In the genomic region with DNA sequence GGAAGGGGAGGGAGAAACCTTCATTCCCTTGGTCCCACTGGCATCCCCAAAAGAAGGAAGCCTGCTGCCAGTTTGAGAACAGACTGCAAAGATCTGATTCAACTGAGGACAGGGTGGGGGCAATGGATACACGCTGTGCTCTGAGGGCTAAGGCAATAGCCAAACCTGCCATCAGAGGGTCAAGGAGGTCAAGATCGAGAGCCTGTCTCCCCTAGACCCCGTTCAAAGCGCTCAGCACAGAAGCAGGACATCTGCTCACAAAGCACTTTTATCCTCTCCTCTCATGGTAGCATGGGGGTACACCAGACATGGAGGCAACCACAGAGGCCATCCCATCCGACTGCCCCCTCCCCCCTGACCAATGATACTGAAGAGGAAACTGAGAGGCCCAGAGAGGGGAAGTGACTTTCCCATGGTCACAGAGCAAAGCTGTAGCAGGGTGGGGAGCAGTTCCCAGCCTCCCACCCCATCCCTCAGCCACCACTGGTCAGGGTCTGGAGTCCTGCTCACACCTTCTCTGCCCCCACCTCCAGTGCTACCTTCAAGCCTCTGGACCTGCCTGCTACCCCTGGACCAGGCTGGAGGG, we compare ENCODE assay signal across 1 cellular context.
TF ChIP-seq lines count a peak whose summit lies in the region.

No MANE protein-coding gene starts in this region.

TF ChIP-seq in HepG2, 621 proteins besides CTCF, POLR2A, EP300 and RAD21:
- TF ChIP-seq, protein P1, sequence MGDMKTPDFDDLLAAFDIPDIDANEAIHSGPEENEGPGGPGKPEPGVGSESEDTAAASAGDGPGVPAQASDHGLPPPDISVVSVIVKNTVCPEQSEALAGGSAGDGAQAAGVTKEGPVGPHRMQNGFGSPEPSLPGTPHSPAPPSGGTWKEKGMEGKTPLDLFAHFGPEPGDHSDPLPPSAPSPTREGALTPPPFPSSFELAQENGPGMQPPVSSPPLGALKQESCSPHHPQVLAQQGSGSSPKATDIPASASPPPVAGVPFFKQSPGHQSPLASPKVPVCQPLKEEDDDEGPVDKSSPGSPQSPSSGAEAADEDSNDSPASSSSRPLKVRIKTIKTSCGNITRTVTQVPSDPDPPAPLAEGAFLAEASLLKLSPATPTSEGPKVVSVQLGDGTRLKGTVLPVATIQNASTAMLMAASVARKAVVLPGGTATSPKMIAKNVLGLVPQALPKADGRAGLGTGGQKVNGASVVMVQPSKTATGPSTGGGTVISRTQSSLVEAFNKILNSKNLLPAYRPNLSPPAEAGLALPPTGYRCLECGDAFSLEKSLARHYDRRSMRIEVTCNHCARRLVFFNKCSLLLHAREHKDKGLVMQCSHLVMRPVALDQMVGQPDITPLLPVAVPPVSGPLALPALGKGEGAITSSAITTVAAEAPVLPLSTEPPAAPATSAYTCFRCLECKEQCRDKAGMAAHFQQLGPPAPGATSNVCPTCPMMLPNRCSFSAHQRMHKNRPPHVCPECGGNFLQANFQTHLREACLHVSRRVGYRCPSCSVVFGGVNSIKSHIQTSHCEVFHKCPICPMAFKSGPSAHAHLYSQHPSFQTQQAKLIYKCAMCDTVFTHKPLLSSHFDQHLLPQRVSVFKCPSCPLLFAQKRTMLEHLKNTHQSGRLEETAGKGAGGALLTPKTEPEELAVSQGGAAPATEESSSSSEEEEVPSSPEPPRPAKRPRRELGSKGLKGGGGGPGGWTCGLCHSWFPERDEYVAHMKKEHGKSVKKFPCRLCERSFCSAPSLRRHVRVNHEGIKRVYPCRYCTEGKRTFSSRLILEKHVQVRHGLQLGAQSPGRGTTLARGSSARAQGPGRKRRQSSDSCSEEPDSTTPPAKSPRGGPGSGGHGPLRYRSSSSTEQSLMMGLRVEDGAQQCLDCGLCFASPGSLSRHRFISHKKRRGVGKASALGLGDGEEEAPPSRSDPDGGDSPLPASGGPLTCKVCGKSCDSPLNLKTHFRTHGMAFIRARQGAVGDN (CRISPR knock-in tag; IDR thresholded peaks at IDR 0.05), result 0 out of 2 replicates have a peak, but pooled peaks have one; percentile 10
- TF ChIP-seq ZNF768 (CRISPR knock-in tag; IDR thresholded peaks at IDR 0.05) (peak; percentile 86), BHLHE40 (IDR thresholded peaks at IDR 0.05; ENCODE audit: low read length) (no peak), POLR2AphosphoS5 (IDR thresholded peaks at IDR 0.05; ENCODE audit: low read depth, low read length) (no peak), SMAD9 (CRISPR knock-in tag; IDR thresholded peaks at IDR 0.05) (no peak), ZBTB8A (CRISPR knock-in tag; IDR thresholded peaks at IDR 0.05; ENCODE audit: borderline replicate concordance, low read depth) (no peak), ZZZ3 (CRISPR knock-in tag; IDR thresholded peaks at IDR 0.05; ENCODE audit: borderline replicate concordance) (no peak), ZFP37 (CRISPR knock-in tag; IDR thresholded peaks at IDR 0.05; ENCODE audit: borderline replicate concordance) (no peak), NCOA2 (CRISPR knock-in tag; IDR thresholded peaks at IDR 0.05) (no peak), EHMT2 (IDR thresholded peaks at IDR 0.05; ENCODE audit: borderline replicate concordance, low read depth, low read length) (no peak)
- TF ChIP-seq, protein P2, sequence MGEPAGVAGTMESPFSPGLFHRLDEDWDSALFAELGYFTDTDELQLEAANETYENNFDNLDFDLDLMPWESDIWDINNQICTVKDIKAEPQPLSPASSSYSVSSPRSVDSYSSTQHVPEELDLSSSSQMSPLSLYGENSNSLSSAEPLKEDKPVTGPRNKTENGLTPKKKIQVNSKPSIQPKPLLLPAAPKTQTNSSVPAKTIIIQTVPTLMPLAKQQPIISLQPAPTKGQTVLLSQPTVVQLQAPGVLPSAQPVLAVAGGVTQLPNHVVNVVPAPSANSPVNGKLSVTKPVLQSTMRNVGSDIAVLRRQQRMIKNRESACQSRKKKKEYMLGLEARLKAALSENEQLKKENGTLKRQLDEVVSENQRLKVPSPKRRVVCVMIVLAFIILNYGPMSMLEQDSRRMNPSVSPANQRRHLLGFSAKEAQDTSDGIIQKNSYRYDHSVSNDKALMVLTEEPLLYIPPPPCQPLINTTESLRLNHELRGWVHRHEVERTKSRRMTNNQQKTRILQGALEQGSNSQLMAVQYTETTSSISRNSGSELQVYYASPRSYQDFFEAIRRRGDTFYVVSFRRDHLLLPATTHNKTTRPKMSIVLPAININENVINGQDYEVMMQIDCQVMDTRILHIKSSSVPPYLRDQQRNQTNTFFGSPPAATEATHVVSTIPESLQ (CRISPR knock-in tag; conservative IDR thresholded peaks at IDR 0.05), result no peak
- TF ChIP-seq, protein P3, sequence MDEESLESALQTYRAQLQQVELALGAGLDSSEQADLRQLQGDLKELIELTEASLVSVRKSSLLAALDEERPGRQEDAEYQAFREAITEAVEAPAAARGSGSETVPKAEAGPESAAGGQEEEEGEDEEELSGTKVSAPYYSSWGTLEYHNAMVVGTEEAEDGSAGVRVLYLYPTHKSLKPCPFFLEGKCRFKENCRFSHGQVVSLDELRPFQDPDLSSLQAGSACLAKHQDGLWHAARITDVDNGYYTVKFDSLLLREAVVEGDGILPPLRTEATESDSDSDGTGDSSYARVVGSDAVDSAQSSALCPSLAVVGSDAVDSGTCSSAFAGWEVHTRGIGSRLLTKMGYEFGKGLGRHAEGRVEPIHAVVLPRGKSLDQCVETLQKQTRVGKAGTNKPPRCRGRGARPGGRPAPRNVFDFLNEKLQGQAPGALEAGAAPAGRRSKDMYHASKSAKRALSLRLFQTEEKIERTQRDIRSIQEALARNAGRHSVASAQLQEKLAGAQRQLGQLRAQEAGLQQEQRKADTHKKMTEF (CRISPR knock-in tag; IDR thresholded peaks at IDR 0.05), result no peak
- TF ChIP-seq, protein P4, sequence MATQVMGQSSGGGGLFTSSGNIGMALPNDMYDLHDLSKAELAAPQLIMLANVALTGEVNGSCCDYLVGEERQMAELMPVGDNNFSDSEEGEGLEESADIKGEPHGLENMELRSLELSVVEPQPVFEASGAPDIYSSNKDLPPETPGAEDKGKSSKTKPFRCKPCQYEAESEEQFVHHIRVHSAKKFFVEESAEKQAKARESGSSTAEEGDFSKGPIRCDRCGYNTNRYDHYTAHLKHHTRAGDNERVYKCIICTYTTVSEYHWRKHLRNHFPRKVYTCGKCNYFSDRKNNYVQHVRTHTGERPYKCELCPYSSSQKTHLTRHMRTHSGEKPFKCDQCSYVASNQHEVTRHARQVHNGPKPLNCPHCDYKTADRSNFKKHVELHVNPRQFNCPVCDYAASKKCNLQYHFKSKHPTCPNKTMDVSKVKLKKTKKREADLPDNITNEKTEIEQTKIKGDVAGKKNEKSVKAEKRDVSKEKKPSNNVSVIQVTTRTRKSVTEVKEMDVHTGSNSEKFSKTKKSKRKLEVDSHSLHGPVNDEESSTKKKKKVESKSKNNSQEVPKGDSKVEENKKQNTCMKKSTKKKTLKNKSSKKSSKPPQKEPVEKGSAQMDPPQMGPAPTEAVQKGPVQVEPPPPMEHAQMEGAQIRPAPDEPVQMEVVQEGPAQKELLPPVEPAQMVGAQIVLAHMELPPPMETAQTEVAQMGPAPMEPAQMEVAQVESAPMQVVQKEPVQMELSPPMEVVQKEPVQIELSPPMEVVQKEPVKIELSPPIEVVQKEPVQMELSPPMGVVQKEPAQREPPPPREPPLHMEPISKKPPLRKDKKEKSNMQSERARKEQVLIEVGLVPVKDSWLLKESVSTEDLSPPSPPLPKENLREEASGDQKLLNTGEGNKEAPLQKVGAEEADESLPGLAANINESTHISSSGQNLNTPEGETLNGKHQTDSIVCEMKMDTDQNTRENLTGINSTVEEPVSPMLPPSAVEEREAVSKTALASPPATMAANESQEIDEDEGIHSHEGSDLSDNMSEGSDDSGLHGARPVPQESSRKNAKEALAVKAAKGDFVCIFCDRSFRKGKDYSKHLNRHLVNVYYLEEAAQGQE (IDR thresholded peaks at IDR 0.05; ENCODE audit: borderline replicate concordance in 1 of 2, low read depth in 1 of 2, low read length in 2 of 2), result no peak
- TF ChIP-seq, protein P5, sequence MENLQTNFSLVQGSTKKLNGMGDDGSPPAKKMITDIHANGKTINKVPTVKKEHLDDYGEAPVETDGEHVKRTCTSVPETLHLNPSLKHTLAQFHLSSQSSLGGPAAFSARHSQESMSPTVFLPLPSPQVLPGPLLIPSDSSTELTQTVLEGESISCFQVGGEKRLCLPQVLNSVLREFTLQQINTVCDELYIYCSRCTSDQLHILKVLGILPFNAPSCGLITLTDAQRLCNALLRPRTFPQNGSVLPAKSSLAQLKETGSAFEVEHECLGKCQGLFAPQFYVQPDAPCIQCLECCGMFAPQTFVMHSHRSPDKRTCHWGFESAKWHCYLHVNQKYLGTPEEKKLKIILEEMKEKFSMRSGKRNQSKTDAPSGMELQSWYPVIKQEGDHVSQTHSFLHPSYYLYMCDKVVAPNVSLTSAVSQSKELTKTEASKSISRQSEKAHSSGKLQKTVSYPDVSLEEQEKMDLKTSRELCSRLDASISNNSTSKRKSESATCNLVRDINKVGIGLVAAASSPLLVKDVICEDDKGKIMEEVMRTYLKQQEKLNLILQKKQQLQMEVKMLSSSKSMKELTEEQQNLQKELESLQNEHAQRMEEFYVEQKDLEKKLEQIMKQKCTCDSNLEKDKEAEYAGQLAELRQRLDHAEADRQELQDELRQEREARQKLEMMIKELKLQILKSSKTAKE (CRISPR knock-in tag; IDR thresholded peaks at IDR 0.05; ENCODE audit: borderline replicate concordance), result no peak
- TF ChIP-seq, protein P6, sequence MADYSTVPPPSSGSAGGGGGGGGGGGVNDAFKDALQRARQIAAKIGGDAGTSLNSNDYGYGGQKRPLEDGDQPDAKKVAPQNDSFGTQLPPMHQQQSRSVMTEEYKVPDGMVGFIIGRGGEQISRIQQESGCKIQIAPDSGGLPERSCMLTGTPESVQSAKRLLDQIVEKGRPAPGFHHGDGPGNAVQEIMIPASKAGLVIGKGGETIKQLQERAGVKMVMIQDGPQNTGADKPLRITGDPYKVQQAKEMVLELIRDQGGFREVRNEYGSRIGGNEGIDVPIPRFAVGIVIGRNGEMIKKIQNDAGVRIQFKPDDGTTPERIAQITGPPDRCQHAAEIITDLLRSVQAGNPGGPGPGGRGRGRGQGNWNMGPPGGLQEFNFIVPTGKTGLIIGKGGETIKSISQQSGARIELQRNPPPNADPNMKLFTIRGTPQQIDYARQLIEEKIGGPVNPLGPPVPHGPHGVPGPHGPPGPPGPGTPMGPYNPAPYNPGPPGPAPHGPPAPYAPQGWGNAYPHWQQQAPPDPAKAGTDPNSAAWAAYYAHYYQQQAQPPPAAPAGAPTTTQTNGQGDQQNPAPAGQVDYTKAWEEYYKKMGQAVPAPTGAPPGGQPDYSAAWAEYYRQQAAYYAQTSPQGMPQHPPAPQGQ (CRISPR knock-in tag; IDR thresholded peaks at IDR 0.05; ENCODE audit: borderline replicate concordance), result no peak
